In the genomic region with DNA sequence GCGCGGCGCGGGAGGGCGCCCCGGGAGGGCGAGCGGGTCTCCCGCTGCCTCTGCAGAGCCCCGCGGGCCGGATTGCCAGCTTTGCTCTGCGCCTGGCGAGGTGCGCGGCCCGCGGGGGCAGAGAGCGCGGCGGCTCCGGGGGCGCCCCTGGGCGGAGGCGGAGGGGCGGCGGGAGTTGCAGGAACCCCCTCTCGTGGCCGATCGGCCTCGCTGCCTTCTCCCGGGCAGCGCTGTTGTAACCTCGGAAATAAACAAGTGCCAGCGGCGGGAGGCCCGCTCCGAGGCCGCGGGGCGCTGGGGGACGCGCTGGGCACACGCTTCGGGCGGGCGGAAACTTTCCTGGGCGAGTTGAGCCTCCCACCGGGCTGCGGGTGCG, we compare ENCODE assay signal across 9 cellular contexts. TPM values are rescaled to one million over a fixed set of nuclear protein-coding genes. Genes with fewer than 3 reads are reported as not detected.
DNase-seq lines count a peak whose midpoint lies in the region; ATAC-seq, FAIRE-seq and TF ChIP-seq lines count a peak whose summit lies in the region.
"Had no signal": no experiment of that assay in that cellular context is flagged by ENCODE, and none has a peak within 500 bp of the region (broad histone marks: within the 10 kb centered on the region; RNA-seq: fewer than 3 reads in every experiment).

No MANE protein-coding gene starts in this region.

- no peak overlapping the region for H3K23ac ChIP-seq in trophoblast cell (ENCODE audit: low read length)

- H3K9me3 ChIP-seq in trophoblast cell (ENCODE audit: insufficient read depth, low read depth, low read length) (no peaks in the 10 kb centered on the region), MM.1S (replicated peaks; ENCODE audit: insufficient read depth, low read length) (no peaks in the 10 kb centered on the region)

- no peak for FAIRE-seq in frontal cortex (lab: Jason Lieb, UNC)

- CTCF ChIA-PET in RWPE1 (lab: Yijun Ruan, JAX): interaction anchor here (0.5 to 3.7 kb wide), 12 partner anchors 10 to 834 kb away, joined by 3 to 28 read pairs (median 4); no protein-coding TSS in a partner anchor

- no peak for ATAC-seq in GM21360 (IDR thresholded peaks at IDR 0.05; ENCODE audit: unreplicated experiment)

- no peak overlapping the region for H3K18ac ChIP-seq in trophoblast cell (ENCODE audit: low read length)

- DNase-seq in EL (peak; percentile 58), RWPE1 (ENCODE audit: low spot score) (peak; percentile 71), frontal cortex (ENCODE audit: low spot score in 2 of 2) (peak; percentile 69 to 70), trophoblast cell (no peak), MM.1S (no peak), DMS53 (lab: John Stamatoyannopoulos, UW) (no peak)
- DNase-seq in activated CD4-positive, CD25-positive, alpha-beta regulatory T cell (lab: John Stamatoyannopoulos, UW): no peak
- DNase-seq: T-cell had no signal

- H3K4me2 ChIP-seq in trophoblast cell (ENCODE audit: low read length) (peak overlapping the region; percentile 66), MM.1S (ENCODE audit: low read depth, low read length) (no peak overlapping the region)

- peak overlapping the region; percentile 45; the same call in 1 of the 2 replicates for H3K27ac ChIP-seq in RWPE1
- no peak overlapping the region for H3K27ac ChIP-seq in trophoblast cell (ENCODE audit: low read depth, low read length)
- H3K27ac ChIP-seq in MM.1S (ENCODE audit: low read length): no peak overlapping the region

- H3F3A ChIP-seq in MM.1S (ENCODE audit: insufficient read depth, low read length): no peaks in the 10 kb centered on the region

- POLR2A ChIA-PET in RWPE1 (lab: Yijun Ruan, JAX; ENCODE audit: low non-redundant PET): no interaction called here

- no CpG with 5 or more reads among the region's 51 CpGs for WGBS in trophoblast cell (ENCODE audit: extremely low coverage, insufficient coverage, insufficient read length)

- H2AFZ ChIP-seq in trophoblast cell (ENCODE audit: insufficient read depth, low read length, poor library complexity) (no peak overlapping the region), MM.1S (ENCODE audit: low read length) (no peak overlapping the region)

- no peak overlapping the region for H3K4me3 ChIP-seq in trophoblast cell (ENCODE audit: low read depth, low read length)
- H3K4me3 ChIP-seq in MM.1S (ENCODE audit: low read length): no peak overlapping the region

- no peak overlapping the region for H3K4ac ChIP-seq in trophoblast cell (ENCODE audit: low read depth, low read length)

- peaks cover 3 to 8% of the 10 kb centered on the region in 2 experiments for H3K4me1 ChIP-seq in trophoblast cell (ENCODE audit: control insufficient read depth in 1 of 2, insufficient read depth in 2 of 2, low read length in 2 of 2)
- H3K4me1 ChIP-seq in MM.1S (ENCODE audit: low read length): no peaks in the 10 kb centered on the region

- H3K27me3 ChIP-seq in trophoblast cell (ENCODE audit: insufficient read depth, low read length) (peaks cover 50% of the 10 kb centered on the region), MM.1S (replicated peaks; ENCODE audit: insufficient read depth, low read length) (peaks cover 57% of the 10 kb centered on the region)

- H2BK5ac ChIP-seq in trophoblast cell (ENCODE audit: low read depth, low read length, poor library complexity): no peak overlapping the region

- no peaks in the 10 kb centered on the region for H3K79me1 ChIP-seq in trophoblast cell (ENCODE audit: low read length)

- no peak overlapping the region for H2BK120ac ChIP-seq in trophoblast cell (ENCODE audit: insufficient read depth, low read length, poor library complexity)

- H2AK5ac ChIP-seq in trophoblast cell (ENCODE audit: low read length): no peak overlapping the region

- no peak overlapping the region for H4K91ac ChIP-seq in trophoblast cell (ENCODE audit: low read depth, low read length)

- H4K20me1 ChIP-seq in MM.1S (ENCODE audit: insufficient read depth, low read length): no peaks in the 10 kb centered on the region

- H3K79me2 ChIP-seq in trophoblast cell (ENCODE audit: control insufficient read depth, insufficient read depth, low read length, poor library complexity): no peaks in the 10 kb centered on the region
- no peaks in the 10 kb centered on the region for H3K79me2 ChIP-seq in MM.1S (ENCODE audit: low read length)

- H3K9ac ChIP-seq in trophoblast cell (ENCODE audit: low read length) (no peak overlapping the region), MM.1S (ENCODE audit: low read length) (no peak overlapping the region)

- H3K14ac ChIP-seq in trophoblast cell (ENCODE audit: low read length): no peak overlapping the region

- H4K8ac ChIP-seq in trophoblast cell (ENCODE audit: low read depth, low read length): no peak overlapping the region

- H2BK12ac ChIP-seq in trophoblast cell (ENCODE audit: low read length): no peak overlapping the region

- no peak overlapping the region for H4K12ac ChIP-seq in trophoblast cell (ENCODE audit: low read depth, low read length)

- H3K36me3 ChIP-seq in trophoblast cell (ENCODE audit: control insufficient read depth in 1 of 2, insufficient read depth in 2 of 2, low read length in 2 of 2) (no peaks in the 10 kb centered on the region), MM.1S (replicated peaks; ENCODE audit: insufficient read depth, low read length) (no peaks in the 10 kb centered on the region)

- TF ChIP-seq CTCF in RWPE1 (conservative IDR thresholded peaks at IDR 0.05; ENCODE audit: low read depth) (peak; percentile 68), MM.1S (IDR thresholded peaks at IDR 0.05; ENCODE audit: low read length) (no peak)

- H3K9me2 ChIP-seq in MM.1S (replicated peaks; ENCODE audit: insufficient read depth, low read length): no peaks in the 10 kb centered on the region

RNA-seq across cellular contexts. Expression of gene CDH4, which starts 1.2 kb away (rescaled TPM):
- total RNA-seq in frontal cortex: 22.8 TPM
- 0.33 and 0.42 TPM in 2 replicates for polyA plus RNA-seq in trophoblast cell (2013)

Comparison
In these comparisons a context has a peak if more than half of its experiments do, and no peak if none do; other contexts are left out.
1. DNase-seq: peak in EL (single experiment), RWPE1 (single experiment) and frontal cortex (2 of 2); none in trophoblast cell (0 of 2), MM.1S (single experiment), DMS53 (single experiment) and activated CD4-positive, CD25-positive, alpha-beta regulatory T cell (0 of 4).